In the genomic region with DNA sequence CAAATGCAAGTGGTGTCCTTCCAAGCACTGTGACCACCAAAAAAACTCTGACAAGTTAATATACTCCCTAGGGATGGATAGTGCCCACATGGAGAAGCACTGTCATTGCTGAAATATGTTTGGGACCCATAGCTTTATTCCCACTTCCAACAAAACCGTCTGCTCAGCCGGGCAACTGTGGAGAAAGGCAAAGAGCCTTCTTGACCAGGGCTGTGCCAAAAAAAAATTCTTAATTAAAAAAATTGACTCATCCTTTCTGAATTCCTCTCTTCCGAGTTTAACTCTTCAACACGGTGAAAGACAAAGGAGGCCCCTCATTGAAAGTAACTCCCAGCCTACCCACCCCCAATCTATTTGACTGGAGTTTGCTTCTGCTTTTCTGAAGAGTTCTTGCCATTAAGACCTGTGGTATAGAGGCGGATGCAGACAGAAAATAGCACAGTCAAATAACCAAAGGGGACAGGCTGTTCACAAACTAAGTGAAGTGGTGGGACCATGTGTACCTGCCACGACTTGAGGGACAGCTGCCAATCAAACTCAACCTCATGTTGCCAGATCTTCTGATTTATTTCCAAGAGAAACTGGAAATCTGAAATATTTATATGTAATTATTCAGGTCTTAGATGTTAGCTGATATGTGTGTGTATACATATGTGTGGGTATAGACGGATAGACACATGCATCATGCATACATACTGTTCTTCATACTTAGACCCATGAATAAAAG, we compare ENCODE assay signal across 17 cellular contexts.
DNase-seq lines count a peak whose midpoint lies in the region; ATAC-seq and TF ChIP-seq lines count a peak whose summit lies in the region.
"Had no signal": no experiment of that assay in that cellular context is flagged by ENCODE, and none has a peak within 500 bp of the region (broad histone marks: within the 10 kb centered on the region; RNA-seq: fewer than 3 reads in every experiment).

No MANE protein-coding gene starts in this region.

- H3K36me3 ChIP-seq in A673 (ENCODE audit: insufficient read depth, low read length, poor library complexity, severe bottlenecking): no peaks in the 10 kb centered on the region
- no peaks in the 10 kb centered on the region for H3K36me3 ChIP-seq in mesodermal cell (ENCODE audit: control insufficient read depth, insufficient read depth, low read length)
- no peaks in the 10 kb centered on the region for H3K36me3 ChIP-seq in colonic mucosa
- H3K36me3 ChIP-seq: esophagus muscularis mucosa, ovary, tibial artery had no signal

- WGBS in mesodermal cell (ENCODE audit: insufficient coverage in 2 of 2), 2 experiments: 29 to 66% methylated on average over 3 to 4 of the region's 7 CpGs

- H3K27me3 ChIP-seq in A673 (replicated peaks; ENCODE audit: insufficient read depth, low read depth, low read length, poor library complexity) (no peaks in the 10 kb centered on the region), colonic mucosa (no peaks in the 10 kb centered on the region)
- H3K27me3 ChIP-seq: esophagus muscularis mucosa, ovary, tibial artery had no signal

- POLR2A ChIA-PET in A673 (lab: Charles Lee; ENCODE audit: low non-redundant PET): no interaction called here

- ATAC-seq in SK-N-SH treated with all-trans-retinoic acid at 6 μM for 48 hours: peak; percentile 24
- no peak for ATAC-seq in GM21381 (IDR thresholded peaks at IDR 0.05; ENCODE audit: unreplicated experiment)
- ATAC-seq: stimulated activated effector memory CD8-positive, alpha-beta T cell treated with anti-CD3 and anti-CD28 coated beads, Interleukin-12 subunit alpha, Interleukin-12 subunit beta, amount 100 ng/mL, for 72 hours had no signal

- intact Hi-C loops in A673 (cut with micrococcal nuclease; ENCODE audit: unreplicated experiment) (no loop called here), colonic mucosa (cut with DNase I) (no loop called here)

- H3K4me1 ChIP-seq in A673 (ENCODE audit: insufficient read depth, low read length, poor library complexity, severe bottlenecking): peaks cover 29% of the 10 kb centered on the region
- H3K4me1 ChIP-seq in mesodermal cell (ENCODE audit: control insufficient read depth, insufficient read depth, low read length, poor library complexity, severe bottlenecking): peaks cover 36% of the 10 kb centered on the region
- H3K4me1 ChIP-seq in colonic mucosa: no peaks in the 10 kb centered on the region
- H3K4me1 ChIP-seq: esophagus muscularis mucosa had no signal

- peaks cover 53% of the 10 kb centered on the region for H3K4me1 Mint-ChIP-seq in HFFc6 (ENCODE audit: low read depth)
- H3K4me1 Mint-ChIP-seq: stimulated activated effector memory CD8-positive, alpha-beta T cell treated with anti-CD3 and anti-CD28 coated beads, Interleukin-12 subunit alpha, Interleukin-12 subunit beta, amount 100 ng/mL, for 72 hours had no signal

- H3K27me3 Mint-ChIP-seq in HFFc6 (ENCODE audit: insufficient read depth): no peaks in the 10 kb centered on the region

- CTCF ChIA-PET in A673 (lab: Charles Lee): interaction anchor here (0.7 kb wide), 1 partner anchor 28 kb away, joined by 3 read pairs; no protein-coding TSS in a partner anchor

- peak overlapping the region; percentile 57 for H3K27ac ChIP-seq in A673 (ENCODE audit: low read depth, low read length, poor library complexity, severe bottlenecking)
- H3K27ac ChIP-seq in mesodermal cell (ENCODE audit: low read depth, low read length, severe bottlenecking): peak overlapping the region; percentile 98
- H3K27ac ChIP-seq in colonic mucosa: no peak overlapping the region
- H3K27ac ChIP-seq: esophagus muscularis mucosa, ovary had no signal

- no peak for TF ChIP-seq CTCF in A673 (conservative IDR thresholded peaks at IDR 0.05; ENCODE audit: low read depth, low read length)
- no peak for TF ChIP-seq CTCF in HFFc6 (IDR thresholded peaks at IDR 0.05)
- TF ChIP-seq CTCF in colonic mucosa (IDR thresholded peaks at IDR 0.05): no peak

- no peak overlapping the region for H3K9ac ChIP-seq in colonic mucosa (ENCODE audit: low read depth in 2 of 2, low read length in 2 of 2)

- H3K9me3 ChIP-seq in A673 (ENCODE audit: low read depth, low read length, poor library complexity, severe bottlenecking) (no peaks in the 10 kb centered on the region), mesodermal cell (ENCODE audit: control insufficient read depth, low read length) (peaks cover under 1% of the 10 kb centered on the region), colonic mucosa (no peaks in the 10 kb centered on the region)
- H3K9me3 ChIP-seq: esophagus muscularis mucosa, ovary had no signal

- no TSS peak for BruUV-seq in A673 (replicated peaks; lab: Mats Ljungman, UMichigan)

- peaks cover 2% of the 10 kb centered on the region for H3K9me3 Mint-ChIP-seq in HFFc6
- H3K9me3 Mint-ChIP-seq: stimulated activated effector memory CD8-positive, alpha-beta T cell treated with anti-CD3 and anti-CD28 coated beads, Interleukin-12 subunit alpha, Interleukin-12 subunit beta, amount 100 ng/mL, for 72 hours had no signal

- H3K4me3 ChIP-seq in A673 (ENCODE audit: low read depth, low read length, poor library complexity, severe bottlenecking) (no peak overlapping the region), mesodermal cell (ENCODE audit: extremely low read depth, insufficient read depth, low read length, poor library complexity, severe bottlenecking) (no peak overlapping the region), colonic mucosa (no peak overlapping the region)
- H3K4me3 ChIP-seq: esophagus muscularis mucosa, ovary, tibial artery had no signal

- DNase-seq in A673 (ENCODE audit: low spot score) (no peak), HFFc6 (peak; percentile 24), NCI-H524 (lab: John Stamatoyannopoulos, UW) (no peak), colonic mucosa (no peak), NCI-H345 (lab: John Stamatoyannopoulos, UW) (no peak)
- DNase-seq: activated CD4-positive, CD25-positive, alpha-beta regulatory T cell; Calu3; dermis blood vessel endothelial cell; NCI-H748 treated with DMSO at 0.1 percent for 48 hours; ovary; small intestine; tibial artery had no signal

- peak overlapping the region; percentile 67 for H3K4me3 Mint-ChIP-seq in HFFc6
- H3K4me3 Mint-ChIP-seq: stimulated activated effector memory CD8-positive, alpha-beta T cell treated with anti-CD3 and anti-CD28 coated beads, Interleukin-12 subunit alpha, Interleukin-12 subunit beta, amount 100 ng/mL, for 72 hours had no signal

- peaks cover 8% of the 10 kb centered on the region for H3K36me3 Mint-ChIP-seq in HFFc6 (ENCODE audit: low read depth)
- H3K36me3 Mint-ChIP-seq: stimulated activated effector memory CD8-positive, alpha-beta T cell treated with anti-CD3 and anti-CD28 coated beads, Interleukin-12 subunit alpha, Interleukin-12 subunit beta, amount 100 ng/mL, for 72 hours had no signal

- peak overlapping the region; percentile 84 for H3K27ac Mint-ChIP-seq in HFFc6
- H3K27ac Mint-ChIP-seq: stimulated activated effector memory CD8-positive, alpha-beta T cell treated with anti-CD3 and anti-CD28 coated beads, Interleukin-12 subunit alpha, Interleukin-12 subunit beta, amount 100 ng/mL, for 72 hours had no signal

TF ChIP-seq in SK-N-SH treated with all-trans-retinoic acid at 6 μM for 48 hours, 23 proteins besides CTCF, POLR2A, EP300 and RAD21:
- TF ChIP-seq ZNF70 (CRISPR knock-in tag; IDR thresholded peaks at IDR 0.05) (no peak), ISL1 (CRISPR knock-in tag; IDR thresholded peaks at IDR 0.05) (peak; percentile 28; the same call in 1 of the 2 replicates)
